In genomic region chr7:115864082-115864481, GRCh38 we compare ENCODE assay signal across 16 cellular contexts.
"Had no signal": no experiment of that assay in that cellular context is flagged by ENCODE, and none has a peak within 500 bp of the region (broad histone marks: within the 10 kb centered on the region; RNA-seq: fewer than 3 reads in every experiment).

No MANE protein-coding gene starts in this region.

- H3K4me1 ChIP-seq: tibial nerve, uterus had no signal

- DNase-seq: activated CD4-positive, alpha-beta T cell treated with anti-CD3 and anti-CD28 coated beads, Interleukin-2, amount 10 ng/mL, durations not matched to agents 7 days and 5 days; activated CD8-positive, alpha-beta memory T cell treated with anti-CD3 and anti-CD28 coated beads, Interleukin-2, amount 50 U/mL, for 4 hours; activated effector memory CD4-positive, alpha-beta T cell treated with Interleukin-2 at 50 U/mL for 16 hours; activated naive CD4-positive, alpha-beta T cell treated with anti-CD3 and anti-CD28 coated beads, Interleukin-2, amount 10 ng/mL, durations not matched to agents 7 days and 5 days; activated naive CD8-positive, alpha-beta T cell treated with anti-CD3 and anti-CD28 coated beads, Interleukin-2, amount 50 U/mL, for 24 hours; activated T-cell treated with anti-CD3 and anti-CD28 coated beads, Interleukin-2, amount 50 U/mL, for 48 hours; caudate nucleus; foreskin melanocyte; hypothalamus; islet precursor cell; occipital lobe; retina; stimulated activated naive CD4-positive, alpha-beta T cell treated with Interleukin-2 at 50 U/mL for 16 hours; uterus had no signal

- H3K27me3 ChIP-seq: tibial nerve, uterus had no signal

- ATAC-seq: activated CD4-positive, CD25-positive, alpha-beta regulatory T cell treated with anti-CD3 and anti-CD28 coated beads, Interleukin-2, amount 50 U/mL, for 24 hours; activated naive CD8-positive, alpha-beta T cell treated with anti-CD3 and anti-CD28 coated beads, Interleukin-2, amount 50 U/mL, for 24 hours had no signal

- H3K27ac ChIP-seq: tibial nerve, uterus had no signal

- H3K36me3 ChIP-seq: tibial nerve, uterus had no signal

- H3K4me3 ChIP-seq: tibial nerve, uterus had no signal

- H3K9me3 ChIP-seq: tibial nerve, uterus had no signal
